In genomic region chr15:99324082-99324620, GRCh38 we compare ENCODE assay signal across 8 cellular contexts.
DNase-seq lines count a peak whose midpoint lies in the region; ATAC-seq and TF ChIP-seq lines count a peak whose summit lies in the region.

No MANE protein-coding gene starts in this region.

- H3K36me3 ChIP-seq in vagina: no peaks in the 10 kb centered on the region

- H3K27me3 ChIP-seq in vagina: no peaks in the 10 kb centered on the region

- TF ChIP-seq EP300 in Ishikawa (IDR thresholded peaks at IDR 0.05; ENCODE audit: borderline replicate concordance): peak; percentile 97

- H3K4me1 ChIP-seq in vagina: peaks cover 9% of the 10 kb centered on the region

- peak overlapping the region in 4 of 7 donors; percentile 14 to 67 (median 64) for H3K27ac Mint-ChIP-seq in CD14-positive monocyte
- H3K27ac Mint-ChIP-seq in stimulated activated naive CD8-positive, alpha-beta T cell treated with anti-CD3 and anti-CD28 coated beads, Interleukin-15, Interleukin-2, amounts not matched to agents 100 ng/mL and 50 ng/mL, for 24 hours: peak overlapping the region; percentile 80

- no peak overlapping the region for H3K4me3 ChIP-seq in vagina

- 0 out of 2 replicates have a peak, but pooled peaks have one; percentile 3 for TF ChIP-seq RAD21 in Ishikawa (IDR thresholded peaks at IDR 0.05; ENCODE audit: low read depth)

- intact Hi-C loops in CD14-positive monocyte (cut with micrococcal nuclease) (no loop called here), vagina (cut with DNase I) (no loop called here), head of caudate nucleus (cut with DNase I) (no loop called here)

- H3K36me3 Mint-ChIP-seq in CD14-positive monocyte: peaks cover 0 to under 1% of the 10 kb centered on the region in 2 donors
- H3K36me3 Mint-ChIP-seq in stimulated activated naive CD8-positive, alpha-beta T cell treated with anti-CD3 and anti-CD28 coated beads, Interleukin-15, Interleukin-2, amounts not matched to agents 100 ng/mL and 50 ng/mL, for 24 hours (ENCODE audit: low read depth): peaks cover 5% of the 10 kb centered on the region

- peaks cover 0 to 6% (median 0%) of the 10 kb centered on the region in 7 donors for H3K9me3 Mint-ChIP-seq in CD14-positive monocyte
- no peaks in the 10 kb centered on the region for H3K9me3 Mint-ChIP-seq in stimulated activated naive CD8-positive, alpha-beta T cell treated with anti-CD3 and anti-CD28 coated beads, Interleukin-15, Interleukin-2, amounts not matched to agents 100 ng/mL and 50 ng/mL, for 24 hours

- no peak for TF ChIP-seq POLR2A in vagina (IDR thresholded peaks at IDR 0.05)

- H3K9me3 ChIP-seq in vagina: no peaks in the 10 kb centered on the region

- H3K27ac ChIP-seq in epithelial cell of prostate (peak overlapping the region; percentile 94), vagina (no peak overlapping the region)

- H3K4me3 Mint-ChIP-seq in CD14-positive monocyte: peak overlapping the region in 1 of 2 donors; percentile 43
- peak overlapping the region; percentile 57 for H3K4me3 Mint-ChIP-seq in stimulated activated naive CD8-positive, alpha-beta T cell treated with anti-CD3 and anti-CD28 coated beads, Interleukin-15, Interleukin-2, amounts not matched to agents 100 ng/mL and 50 ng/mL, for 24 hours

- ATAC-seq in GM19468 (IDR thresholded peaks at IDR 0.05; ENCODE audit: extremely low read depth, unreplicated experiment): peak; percentile 53

- no peak for TF ChIP-seq CTCF in CD14-positive monocyte (IDR thresholded peaks at IDR 0.05)
- TF ChIP-seq CTCF in vagina (IDR thresholded peaks at IDR 0.05): no peak

- H3K4me1 Mint-ChIP-seq in CD14-positive monocyte: no peaks in the 10 kb centered on the region
- H3K4me1 Mint-ChIP-seq in stimulated activated naive CD8-positive, alpha-beta T cell treated with anti-CD3 and anti-CD28 coated beads, Interleukin-15, Interleukin-2, amounts not matched to agents 100 ng/mL and 50 ng/mL, for 24 hours (ENCODE audit: low read depth): peaks cover 58% of the 10 kb centered on the region

- no peaks in the 10 kb centered on the region for H3K27me3 Mint-ChIP-seq in CD14-positive monocyte (ENCODE audit: low read depth in 3 of 3)
- H3K27me3 Mint-ChIP-seq in stimulated activated naive CD8-positive, alpha-beta T cell treated with anti-CD3 and anti-CD28 coated beads, Interleukin-15, Interleukin-2, amounts not matched to agents 100 ng/mL and 50 ng/mL, for 24 hours: no peaks in the 10 kb centered on the region

- no peak for DNase-seq in CD14-positive monocyte (ENCODE audit: low spot score)
- no peak for DNase-seq in epithelial cell of prostate (ENCODE audit: low read depth, low spot score)
- DNase-seq in NCI-H526 (lab: John Stamatoyannopoulos, UW): no peak
- DNase-seq in vagina (ENCODE audit: extremely low spot score in 2 of 2): no peak
- DNase-seq in head of caudate nucleus: no peak

TF ChIP-seq in Ishikawa, 13 proteins besides CTCF, POLR2A, EP300 and RAD21:
- TF ChIP-seq REST (IDR thresholded peaks at IDR 0.05; ENCODE audit: low read depth) (no peak), TAF1 (IDR thresholded peaks at IDR 0.05; ENCODE audit: low read depth) (no peak), TEAD4 (IDR thresholded peaks at IDR 0.05) (peak; percentile 90), EGR1 (IDR thresholded peaks at IDR 0.05) (peak; percentile 56; the same call in 1 of the 2 replicates), TCF12 (IDR thresholded peaks at IDR 0.05; ENCODE audit: low read depth) (peak; percentile 96), ZBTB7A (IDR thresholded peaks at IDR 0.05; ENCODE audit: low read depth) (no peak), USF1 (IDR thresholded peaks at IDR 0.05) (no peak), YY1 (IDR thresholded peaks at IDR 0.05; ENCODE audit: low read depth) (no peak), CEBPB (IDR thresholded peaks at IDR 0.05) (peak; percentile 85), CREB1 (IDR thresholded peaks at IDR 0.05; ENCODE audit: low read depth) (0 out of 2 replicates have a peak, but pooled peaks have one; percentile 10), FOXM1 (IDR thresholded peaks at IDR 0.05; ENCODE audit: borderline replicate concordance, low read depth) (peak; percentile 96), MAX (IDR thresholded peaks at IDR 0.05) (0 out of 2 replicates have a peak, but pooled peaks have one; percentile 16), NFIC (IDR thresholded peaks at IDR 0.05) (peak; percentile 89)
